Comparison of ENCODE assay signal across 8 cellular contexts in the genomic region with DNA sequence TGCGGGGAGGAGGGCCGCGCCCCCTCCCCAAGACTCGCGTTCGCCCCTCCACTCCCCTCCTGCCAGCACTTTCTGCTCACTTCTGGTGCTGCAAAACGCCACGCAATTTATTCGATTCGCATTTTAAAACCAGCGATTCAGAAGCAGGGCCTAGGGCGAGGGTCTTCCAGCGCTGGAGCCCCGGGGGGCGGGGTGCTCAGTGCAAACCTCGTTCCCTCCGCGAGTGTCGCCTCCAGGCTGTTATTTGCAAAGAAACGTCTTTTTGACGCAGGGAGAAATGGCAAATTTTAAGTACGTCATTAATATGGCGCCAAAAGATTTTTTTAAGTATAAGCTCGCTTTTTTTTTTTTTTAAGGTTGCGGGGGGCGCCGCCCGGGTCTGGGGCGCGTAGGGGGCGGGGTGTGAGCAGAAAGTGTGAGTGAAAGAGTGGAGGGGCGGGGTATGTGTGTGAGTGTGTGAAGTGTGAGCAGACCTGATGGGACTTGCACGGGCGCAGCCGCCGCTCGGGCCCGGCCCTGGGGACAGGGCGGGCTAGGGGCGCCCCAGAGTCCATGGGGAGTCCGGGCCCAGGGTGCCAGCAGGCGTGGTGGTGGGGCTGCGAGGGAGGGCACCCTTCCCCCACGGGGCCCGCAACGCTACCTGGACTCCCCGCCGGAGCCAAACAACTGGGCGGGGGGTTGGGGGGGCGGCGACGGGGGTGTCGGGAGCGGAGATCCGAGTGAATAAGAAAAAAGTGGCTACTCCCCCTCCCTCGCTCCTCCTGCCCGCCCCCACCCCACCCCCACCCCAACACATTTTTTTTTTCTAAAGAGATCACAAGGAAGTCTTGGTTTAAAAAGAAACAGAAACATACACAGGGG. TPM values are rescaled to one million over a fixed set of nuclear protein-coding genes. Genes with fewer than 3 reads are reported as not detected.
A peak's percentile ranks its signal among the peaks of the same experiment; 100 is the strongest.
DNase-seq lines count a peak whose midpoint lies in the region; ATAC-seq and TF ChIP-seq lines count a peak whose summit lies in the region.

Gene JADE2, plus strand, starts transcription at position 845 of the 861 bp plus-strand sequence. CDS start 10,188 bp downstream, outside the sequence.

- intact Hi-C loops in activated T-helper 2 cell treated with anti-CD3 and anti-CD28 coated beads, Interferon-gamma antibody, Interleukin-2, Interleukin-4, amounts not matched to agents 10 μg/mL and 5 μg/mL and 100 μg/mL, durations not matched to agents 14 hours and 24 hours and 36 hours (cut with micrococcal nuclease): loop anchor here (1.0 to 10.0 kb wide), 7 partner anchors 52 to 350 kb away; partner anchors contain the start of genes CAMLG, CDKN2AIPNL, PPP2CA and SEC24A
- intact Hi-C loops in natural killer cell (cut with micrococcal nuclease): loop anchor here (1.0 to 10.0 kb wide), 4 partner anchors 31 to 380 kb away; partner anchors contain the start of genes PCBD2 and PPP2CA

- DNase-seq in ACHN (peak; percentile 77), RPMI7951 (ENCODE audit: low read depth) (peak; percentile 51), fibroblast of peridontal ligament (ENCODE audit: extremely low read depth) (peak; percentile 75), natural killer cell (peak; percentile 86)
- DNase-seq in activated T-helper 2 cell treated with anti-CD3 and anti-CD28 coated beads, Interferon-gamma antibody, Interleukin-2, Interleukin-4, amounts not matched to agents 10 μg/mL and 5 μg/mL and 100 μg/mL, durations not matched to agents 14 hours and 24 hours and 36 hours (ENCODE audit: low spot score): peak; percentile 74
- peak; percentile 87 to 98 (median 91) for DNase-seq in stimulated activated naive CD4-positive, alpha-beta T cell (lab: John Stamatoyannopoulos, UW)

- no peaks in the 10 kb centered on the region for H3K9me3 Mint-ChIP-seq in activated T-helper 2 cell treated with anti-CD3 and anti-CD28 coated beads, Interferon-gamma antibody, Interleukin-2, Interleukin-4, amounts not matched to agents 10 μg/mL and 5 μg/mL and 100 μg/mL, durations not matched to agents 14 hours and 24 hours and 36 hours
- H3K9me3 Mint-ChIP-seq in natural killer cell: no peaks in the 10 kb centered on the region

- peak within 1 kb of the TSS; percentile 97 for H3K4me3 Mint-ChIP-seq in activated T-helper 2 cell treated with anti-CD3 and anti-CD28 coated beads, Interferon-gamma antibody, Interleukin-2, Interleukin-4, amounts not matched to agents 10 μg/mL and 5 μg/mL and 100 μg/mL, durations not matched to agents 14 hours and 24 hours and 36 hours (ENCODE audit: low read depth)
- H3K4me3 Mint-ChIP-seq in natural killer cell: peak within 1 kb of the TSS; percentile 96

- H3K4me1 Mint-ChIP-seq in activated T-helper 2 cell treated with anti-CD3 and anti-CD28 coated beads, Interferon-gamma antibody, Interleukin-2, Interleukin-4, amounts not matched to agents 10 μg/mL and 5 μg/mL and 100 μg/mL, durations not matched to agents 14 hours and 24 hours and 36 hours (ENCODE audit: low read depth): peaks cover 16% of the 10 kb centered on the region
- peaks cover 22 to 47% of the 10 kb centered on the region in 2 donors for H3K4me1 Mint-ChIP-seq in natural killer cell

- ATAC-seq in GM18520 (IDR thresholded peaks at IDR 0.05; ENCODE audit: unreplicated experiment) (peak; percentile 28), HG03439 (IDR thresholded peaks at IDR 0.05; ENCODE audit: unreplicated experiment) (peak; percentile 33), natural killer cell (peak; percentile 69 to 89 (median 77))

- in situ Hi-C loops in ACHN (cut with HindIII; ENCODE audit: low pct_ligation_motif_present, low pct_unique_long_range_greater_than_20kb, low sequenced_read_pairs): no loop called here

- TF ChIP-seq CTCF in natural killer cell (IDR thresholded peaks at IDR 0.05): no peak

- H3K36me3 Mint-ChIP-seq in activated T-helper 2 cell treated with anti-CD3 and anti-CD28 coated beads, Interferon-gamma antibody, Interleukin-2, Interleukin-4, amounts not matched to agents 10 μg/mL and 5 μg/mL and 100 μg/mL, durations not matched to agents 14 hours and 24 hours and 36 hours (ENCODE audit: low read depth): peaks cover 7% of the 10 kb centered on the region
- no peaks in the 10 kb centered on the region for H3K36me3 Mint-ChIP-seq in natural killer cell

- peaks cover 13% of the 10 kb centered on the region for H3K27me3 Mint-ChIP-seq in activated T-helper 2 cell treated with anti-CD3 and anti-CD28 coated beads, Interferon-gamma antibody, Interleukin-2, Interleukin-4, amounts not matched to agents 10 μg/mL and 5 μg/mL and 100 μg/mL, durations not matched to agents 14 hours and 24 hours and 36 hours (ENCODE audit: low read depth)
- H3K27me3 Mint-ChIP-seq in natural killer cell (ENCODE audit: low read depth in 2 of 2): no peaks in the 10 kb centered on the region

- H3K27ac Mint-ChIP-seq in activated T-helper 2 cell treated with anti-CD3 and anti-CD28 coated beads, Interferon-gamma antibody, Interleukin-2, Interleukin-4, amounts not matched to agents 10 μg/mL and 5 μg/mL and 100 μg/mL, durations not matched to agents 14 hours and 24 hours and 36 hours: peak within 1 kb of the TSS; percentile 97
- H3K27ac Mint-ChIP-seq in natural killer cell: peak within 1 kb of the TSS; percentile 92 to 96

RNA-seq across cellular contexts. Expression of gene JADE2, which starts in this region (rescaled TPM):
- 8.3 and 10.7 TPM in 2 replicates for total RNA-seq in RPMI7951 (2014; rRNA removed; shearing (Covaris generic))
- total RNA-seq in activated T-helper 2 cell treated with anti-CD3 and anti-CD28 coated beads, Interferon-gamma antibody, Interleukin-2, Interleukin-4, amounts not matched to agents 10 μg/mL and 5 μg/mL and 100 μg/mL, durations not matched to agents 14 hours and 24 hours and 36 hours: 76.8 and 81.2 TPM in 2 replicates
- 100 to 1,000 TPM; 130 to 174 (median 173) TPM for total RNA-seq in natural killer cell

Comparison
In these comparisons a context has a peak if more than half of its experiments do, and no peak if none do; other contexts are left out.
1. Peak in every context shown above with its lines: DNase-seq and ATAC-seq.